Comparison of ENCODE assay signal across 25 cellular contexts in genomic region chr6:98601697-98602096, GRCh38.
"Had no signal": no experiment of that assay in that cellular context is flagged by ENCODE, and none has a peak within 500 bp of the region (broad histone marks: within the 10 kb centered on the region; RNA-seq: fewer than 3 reads in every experiment).

No MANE protein-coding gene starts in this region.

- H3K27ac Mint-ChIP-seq: activated CD8-positive, alpha-beta T cell treated with anti-CD3 and anti-CD28 coated beads, Interleukin-2, amount 10 ng/mL, durations not matched to agents 7 days and 5 days; activated naive CD8-positive, alpha-beta T cell treated with anti-CD3 and anti-CD28 coated beads, Interleukin-2, amount 10 ng/mL, durations not matched to agents 7 days and 5 days; T-helper 1 cell treated with Interleukin-12 subunit alpha and Interleukin-12 subunit beta and Interleukin-4 antibody, amounts not matched to agents 30 μg/mL and 1 μg/mL, for 36 hours had no signal

- H3K4me3 ChIP-seq: adrenal gland, Peyer's patch, SJSA1 had no signal

- H3K9me3 Mint-ChIP-seq: T-helper 1 cell treated with Interleukin-12 subunit alpha and Interleukin-12 subunit beta and Interleukin-4 antibody, amounts not matched to agents 30 μg/mL and 1 μg/mL, for 36 hours had no signal

- H3K4me1 Mint-ChIP-seq: activated naive CD8-positive, alpha-beta T cell treated with anti-CD3 and anti-CD28 coated beads, Interleukin-2, amount 10 ng/mL, durations not matched to agents 7 days and 5 days had no signal

- DNase-seq: activated CD4-positive, alpha-beta T cell treated with anti-CD3 and anti-CD28 coated beads for 48 hours; activated CD4-positive, alpha-beta T cell treated with anti-CD3 and anti-CD28 coated beads, Interleukin-2, amount 50 U/mL, for 4 hours; activated CD4-positive, CD25-positive, alpha-beta regulatory T cell treated with anti-CD3 and anti-CD28 coated beads, Interleukin-2, amount 50 U/mL, for 72 hours; activated CD8-positive, alpha-beta memory T cell treated with anti-CD3 and anti-CD28 coated beads, Interleukin-2, amount 50 U/mL, for 48 hours; activated CD8-positive, alpha-beta T cell treated with anti-CD3 and anti-CD28 coated beads, Interleukin-2, amount 10 ng/mL, durations not matched to agents 7 days and 5 days; activated naive CD4-positive, alpha-beta T cell treated with anti-CD3 and anti-CD28 coated beads, Interleukin-2, amount 50 U/mL, for 16 hours; activated naive CD8-positive, alpha-beta T cell treated with anti-CD3 and anti-CD28 coated beads, Interleukin-2, amount 10 ng/mL, durations not matched to agents 7 days and 5 days; activated T-cell treated with anti-CD3 and anti-CD28 coated beads, Interleukin-2, amount 50 U/mL, for 1 hour; adrenal gland; anterior cingulate cortex; Kasumi-1; KBM-7; NCI-H1105 treated with DMSO at 0.1 percent for 48 hours; NCI-H1436 treated with DMSO at 0.1 percent for 48 hours; NCI-H187 treated with DMSO at 0.1 percent for 48 hours; NCI-H2081 treated with DMSO at 0.1 percent for 48 hours; NCI-H2171 treated with DMSO at 0.1 percent for 48 hours; NCI-H226; NCI-H774; Peyer's patch; SHP77; SW 1271 had no signal

- H3K27me3 ChIP-seq: adrenal gland, Peyer's patch, SJSA1 had no signal

- H3K27me3 Mint-ChIP-seq: activated naive CD8-positive, alpha-beta T cell treated with anti-CD3 and anti-CD28 coated beads, Interleukin-2, amount 10 ng/mL, durations not matched to agents 7 days and 5 days had no signal

- H3K4me1 ChIP-seq: adrenal gland, Peyer's patch, SJSA1 had no signal

- H3K4me3 Mint-ChIP-seq: activated CD8-positive, alpha-beta T cell treated with anti-CD3 and anti-CD28 coated beads, Interleukin-2, amount 10 ng/mL, durations not matched to agents 7 days and 5 days; activated naive CD8-positive, alpha-beta T cell treated with anti-CD3 and anti-CD28 coated beads, Interleukin-2, amount 10 ng/mL, durations not matched to agents 7 days and 5 days; T-helper 1 cell treated with Interleukin-12 subunit alpha and Interleukin-12 subunit beta and Interleukin-4 antibody, amounts not matched to agents 30 μg/mL and 1 μg/mL, for 36 hours had no signal

- H3K36me3 Mint-ChIP-seq: activated naive CD8-positive, alpha-beta T cell treated with anti-CD3 and anti-CD28 coated beads, Interleukin-2, amount 10 ng/mL, durations not matched to agents 7 days and 5 days had no signal

- H3K36me3 ChIP-seq: adrenal gland, Peyer's patch, SJSA1 had no signal

- H3K27ac ChIP-seq: adrenal gland, Peyer's patch, SJSA1 had no signal

- H3K9me3 ChIP-seq: adrenal gland, Peyer's patch, SJSA1 had no signal

- ATAC-seq: activated CD8-positive, alpha-beta T cell treated with anti-CD3 and anti-CD28 coated beads, Interleukin-2, amount 10 ng/mL, durations not matched to agents 7 days and 5 days; SK-N-SH treated with all-trans-retinoic acid at 6 μM for 48 hours had no signal
